ENCODE assay signal across 8 cellular contexts in genomic region chr10:79347894-79348639, GRCh38. TPM values are rescaled to one million over a fixed set of nuclear protein-coding genes. Genes with fewer than 3 reads are reported as not detected.
A peak's percentile ranks its signal among the peaks of the same experiment; 100 is the strongest.
DNase-seq lines count a peak whose midpoint lies in the region; ATAC-seq and TF ChIP-seq lines count a peak whose summit lies in the region.

No MANE protein-coding gene starts in this region.

- no peaks in the 10 kb centered on the region for H3K9me2 ChIP-seq in PC-9 (ENCODE audit: insufficient read depth)

- peak overlapping the region; percentile 84 for H2AFZ ChIP-seq in PC-9
- peak overlapping the region; percentile 74 for H2AFZ ChIP-seq in osteoblast (ENCODE audit: low read length)

- peak; percentile 83 for DNase-seq in AG08396 (ENCODE audit: low spot score)
- peak in 1 of 2 experiments; percentile 50 for DNase-seq in PC-9
- peak; percentile 92 for DNase-seq in activated effector memory CD4-positive, alpha-beta T cell treated with anti-CD3 and anti-CD28 coated beads, Interleukin-2, amount 50 U/mL, for 16 hours
- DNase-seq in foreskin keratinocyte, result peak in 1 of 2 donors; percentile 56
- peak; percentile 97 for DNase-seq in osteoblast (ENCODE audit: insufficient read length, low spot score, missing footprints)
- DNase-seq in thoracic aorta (ENCODE audit: low spot score), result no peak

- H3K79me2 ChIP-seq in PC-9 (ENCODE audit: low read depth) (peaks cover 54% of the 10 kb centered on the region), osteoblast (ENCODE audit: insufficient read depth, low read length) (peaks cover 54% of the 10 kb centered on the region)

- H3K36me3 ChIP-seq in PC-9 (ENCODE audit: low read depth), result peaks cover 44% of the 10 kb centered on the region
- peaks cover 43% of the 10 kb centered on the region for H3K36me3 ChIP-seq in osteoblast (ENCODE audit: insufficient read depth, low read length)
- H3K36me3 ChIP-seq in thoracic aorta, result peaks cover 13% of the 10 kb centered on the region

- H3F3A ChIP-seq in PC-9 (ENCODE audit: insufficient read depth, low read depth), result peaks cover 24% of the 10 kb centered on the region; the same call in 1 of the 2 replicates

- peaks cover 48% of the 10 kb centered on the region for H4K20me1 ChIP-seq in PC-9 (ENCODE audit: insufficient read depth)
- peaks cover 44% of the 10 kb centered on the region for H4K20me1 ChIP-seq in osteoblast (ENCODE audit: insufficient read depth, low read length)

- H3K9me3 ChIP-seq in PC-9 (ENCODE audit: insufficient read depth, low read depth), result no peaks in the 10 kb centered on the region
- H3K9me3 ChIP-seq in osteoblast (ENCODE audit: low read depth, low read length), result no peaks in the 10 kb centered on the region
- H3K9me3 ChIP-seq in thoracic aorta, result no peaks in the 10 kb centered on the region

- POLR2A ChIA-PET in PC-9 (lab: Charles Lee; ENCODE audit: unreplicated experiment), result interaction anchor here (0.7 kb wide), 1 partner anchor 109 kb away, joined by 4 read pairs; no protein-coding TSS in a partner anchor

- H3K27me3 ChIP-seq in PC-9 (ENCODE audit: insufficient read depth, low read depth) (no peaks in the 10 kb centered on the region), foreskin keratinocyte (no peaks in the 10 kb centered on the region), osteoblast (ENCODE audit: insufficient read depth, low read length) (no peaks in the 10 kb centered on the region), thoracic aorta (replicated peaks; ENCODE audit: insufficient read depth) (no peaks in the 10 kb centered on the region)

- intact Hi-C loops in PC-9 (cut with micrococcal nuclease; ENCODE audit: unreplicated experiment), result loop anchor here (1.0 to 2.0 kb wide), 2 partner anchors 27 to 49 kb away; no protein-coding TSS in a partner anchor

- H3K27ac ChIP-seq in PC-9 (peak overlapping the region; percentile 87), foreskin keratinocyte (peak overlapping the region; percentile 92), osteoblast (ENCODE audit: low read depth, low read length) (peak overlapping the region; percentile 87), thoracic aorta (peak overlapping the region; percentile 61 to 63)

- H3K4me1 ChIP-seq in PC-9 (replicated peaks; ENCODE audit: insufficient read depth), result peaks cover 27% of the 10 kb centered on the region
- H3K4me1 ChIP-seq in foreskin keratinocyte, result peaks cover 12% of the 10 kb centered on the region
- peaks cover 23% of the 10 kb centered on the region for H3K4me1 ChIP-seq in osteoblast (ENCODE audit: insufficient read depth, low read length)
- H3K4me1 ChIP-seq in thoracic aorta (ENCODE audit: control insufficient read depth in 1 of 2, low read depth in 2 of 2), result peaks cover 5 to 22% of the 10 kb centered on the region in 2 donors

- ATAC-seq in GM18867 (IDR thresholded peaks at IDR 0.05; ENCODE audit: unreplicated experiment) (peak; percentile 77), HG03064 (IDR thresholded peaks at IDR 0.05; ENCODE audit: low read depth, unreplicated experiment) (peak; percentile 53), foreskin keratinocyte (peak; percentile 40), thoracic aorta (ENCODE audit: insufficient number of reproducible peaks, low FRiP score, low read depth) (peak; percentile 18)

- H3K4me2 ChIP-seq in PC-9 (peak overlapping the region; percentile 88), osteoblast (ENCODE audit: insufficient read depth, low read length) (peak overlapping the region; percentile 89)

- peak overlapping the region; percentile 87 for H3K4me3 ChIP-seq in PC-9
- peak overlapping the region; percentile 95 for H3K4me3 ChIP-seq in osteoblast (ENCODE audit: insufficient read depth, low read length)
- H3K4me3 ChIP-seq in thoracic aorta, result peak overlapping the region; percentile 94

- TF ChIP-seq CTCF in PC-9 (conservative IDR thresholded peaks at IDR 0.05) (no peak), foreskin keratinocyte (conservative IDR thresholded peaks at IDR 0.05) (peak; percentile 6), osteoblast (IDR thresholded peaks at IDR 0.05; ENCODE audit: extremely low read depth, low read depth, low read length) (no peak), thoracic aorta (IDR thresholded peaks at IDR 0.05) (no peak)

- CTCF ChIA-PET in PC-9 (lab: Charles Lee), result interaction anchor here (0.6 kb wide), 1 partner anchor 154 kb away, joined by 3 read pairs; no protein-coding TSS in a partner anchor

- no TSS peak for BruUV-seq in PC-9 (replicated peaks; lab: Mats Ljungman, UMichigan)

RNA-seq across cellular contexts. Expression of gene PPIF, which starts 0.8 kb away (rescaled TPM):
- total RNA-seq in PC-9 (2021), result 171 and 203 TPM in 2 replicates
- 93.2 and 99.0 TPM in 2 replicates for total RNA-seq in foreskin keratinocyte
- 97.0 and 106 TPM in 2 replicates for polyA plus RNA-seq in foreskin keratinocyte
- 37.7 and 39.1 TPM in 2 replicates for total RNA-seq in osteoblast
- 10 to 100 TPM in 1 of 2 donors, 1 to 10 TPM in 1; 5.7 to 44.2 TPM for total RNA-seq in thoracic aorta

Comparison
In these comparisons a context has a peak if more than half of its experiments do, and no peak if none do; other contexts are left out.
1. ATAC-seq: peak in every context shown above with its lines; median percentile 77 in GM18867; 53 in HG03064; 40 in foreskin keratinocyte; 18 in thoracic aorta.